Comparison of ENCODE assay signal across 8 cellular contexts in the genomic region with DNA sequence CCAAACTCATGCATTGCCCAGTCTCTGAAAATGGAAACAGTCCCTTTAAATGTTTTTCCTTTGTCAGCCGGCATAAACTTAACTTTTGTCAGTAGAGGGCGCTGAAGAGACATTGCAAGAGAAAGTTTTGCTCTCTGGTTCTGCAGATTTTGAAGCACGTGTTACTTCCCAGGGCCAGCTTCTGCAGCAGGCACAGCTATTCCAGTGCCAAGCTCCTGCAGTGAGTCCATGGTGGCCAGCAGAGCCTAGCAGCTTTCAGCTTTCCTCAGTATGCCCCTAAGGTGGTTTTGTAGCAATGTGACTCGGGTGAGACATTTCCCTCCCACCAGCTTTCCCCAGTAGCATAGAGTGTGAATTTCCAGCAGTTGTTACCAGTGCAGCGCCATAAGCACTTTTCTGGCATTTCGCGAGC. TPM values are rescaled to one million over a fixed set of nuclear protein-coding genes. Genes with fewer than 3 reads are reported as not detected.
DNase-seq lines count a peak whose midpoint lies in the region; ATAC-seq and TF ChIP-seq lines count a peak whose summit lies in the region.

No MANE protein-coding gene starts in this region.

- H3K36me3 ChIP-seq in CD4-positive, alpha-beta memory T cell (ENCODE audit: insufficient read depth, low read length): no peaks in the 10 kb centered on the region
- H3K36me3 ChIP-seq in endodermal cell (ENCODE audit: control insufficient read depth, insufficient read depth, low read length): no peaks in the 10 kb centered on the region

- peaks cover 33 to 45% (median 39%) of the 10 kb centered on the region in 4 donors for H3K4me1 Mint-ChIP-seq in CD4-positive, alpha-beta memory T cell
- H3K4me1 Mint-ChIP-seq in endodermal cell: no peaks in the 10 kb centered on the region
- H3K4me1 Mint-ChIP-seq in stimulated activated naive B cell treated with anti-CD40 and anti-IgM and Interleukin-4, amounts not matched to agents 10 μg/mL and 1 μg/mL and 100 μg/mL, for 72 hours: peaks cover 19 to 38% of the 10 kb centered on the region in 2 donors

- H3K36me3 Mint-ChIP-seq in CD4-positive, alpha-beta memory T cell: no peaks in the 10 kb centered on the region
- no peaks in the 10 kb centered on the region for H3K36me3 Mint-ChIP-seq in endodermal cell (ENCODE audit: low read depth)
- no peaks in the 10 kb centered on the region for H3K36me3 Mint-ChIP-seq in stimulated activated naive B cell treated with anti-CD40 and anti-IgM and Interleukin-4, amounts not matched to agents 10 μg/mL and 1 μg/mL and 100 μg/mL, for 72 hours

- peak; percentile 84 for TF ChIP-seq CTCF in endodermal cell (conservative IDR thresholded peaks at IDR 0.05)

- no peak overlapping the region for H3K27ac ChIP-seq in CD4-positive, alpha-beta memory T cell (ENCODE audit: low read depth, low read length)
- H3K27ac ChIP-seq in endodermal cell (ENCODE audit: low read depth, low read length): no peak overlapping the region

- intact Hi-C loops in CD4-positive, alpha-beta memory T cell (cut with micrococcal nuclease): loop anchor here (1.0 to 10.0 kb wide), 4 partner anchors 32 to 470 kb away; a partner anchor contains a TSS

- POLR2A ChIA-PET in CD4-positive, alpha-beta memory T cell (lab: Charles Lee; ENCODE audit: partially characterized antibody): interaction anchor here (0.8 to 1.2 kb wide), 5 partner anchors 9 to 58 kb away, joined by 4 to 5 read pairs (median 4); a partner anchor contains a TSS

- no peak overlapping the region for H3K9ac ChIP-seq in endodermal cell (ENCODE audit: extremely low read depth, low read length, poor library complexity, severe bottlenecking)

- ATAC-seq in GM19351 (IDR thresholded peaks at IDR 0.05; ENCODE audit: unreplicated experiment) (peak; percentile 64), HG03457 (IDR thresholded peaks at IDR 0.05; ENCODE audit: unreplicated experiment) (peak; percentile 45)
- ATAC-seq in stimulated activated naive B cell treated with anti-CD40 and anti-IgM and Interleukin-4, amounts not matched to agents 10 μg/mL and 1 μg/mL and 100 μg/mL, for 72 hours (replicated peaks): peak; percentile 73 to 77

- H3K9me3 ChIP-seq in CD4-positive, alpha-beta memory T cell (ENCODE audit: control insufficient read depth in 1 of 2, low read length in 2 of 2): no peaks in the 10 kb centered on the region
- H3K9me3 ChIP-seq in endodermal cell (ENCODE audit: control insufficient read depth, low read length): no peaks in the 10 kb centered on the region

- no peaks in the 10 kb centered on the region for H3K27me3 ChIP-seq in CD4-positive, alpha-beta memory T cell (ENCODE audit: insufficient read depth, low read length)
- H3K27me3 ChIP-seq in endodermal cell (ENCODE audit: control insufficient read depth, insufficient read depth, low read length, poor library complexity, severe bottlenecking): no peaks in the 10 kb centered on the region

- DNase-seq in CD4-positive, alpha-beta memory T cell: peak; percentile 73 to 80 (median 78)
- peak; percentile 59 for DNase-seq in NCI-H748 treated with DMSO at 0.1 percent for 48 hours (lab: John Stamatoyannopoulos, UW)
- DNase-seq in activated CD4-positive, alpha-beta T cell treated with anti-CD3 and anti-CD28 coated beads, Interleukin-2, amount 50 U/mL, for 4 hours: peak; percentile 27 to 38
- peak; percentile 82 for DNase-seq in endodermal cell
- peak; percentile 94 for DNase-seq in midbrain (lab: John Stamatoyannopoulos, UW)
- peak; percentile 24 for DNase-seq in stimulated activated naive B cell treated with anti-CD40 and anti-IgM and Interleukin-4, amounts not matched to agents 10 μg/mL and 1 μg/mL and 100 μg/mL, for 72 hours

- no peak overlapping the region for H3K4me3 ChIP-seq in CD4-positive, alpha-beta memory T cell (ENCODE audit: low read length in 2 of 2)
- no peak overlapping the region for H3K4me3 ChIP-seq in endodermal cell (ENCODE audit: low read length)

- peak overlapping the region in 6 of 8 donors; percentile 27 to 74 (median 40) for H3K4me3 Mint-ChIP-seq in CD4-positive, alpha-beta memory T cell
- no peak overlapping the region for H3K4me3 Mint-ChIP-seq in endodermal cell
- peak overlapping the region in 1 of 2 donors; percentile 26 for H3K4me3 Mint-ChIP-seq in stimulated activated naive B cell treated with anti-CD40 and anti-IgM and Interleukin-4, amounts not matched to agents 10 μg/mL and 1 μg/mL and 100 μg/mL, for 72 hours

- CTCF ChIA-PET in CD4-positive, alpha-beta memory T cell (lab: Charles Lee; ENCODE audit: partially characterized antibody): interaction anchor here (0.9 to 2.4 kb wide), 24 partner anchors 9 to 486 kb away, joined by 3 to 59 read pairs (median 7); a partner anchor contains a TSS

- 11 to 43% methylated on average over 4 to 7 of the region's 7 CpGs for WGBS in endodermal cell (ENCODE audit: insufficient coverage in 1 of 2, insufficient read length in 1 of 2), 2 experiments

- H3K9me3 Mint-ChIP-seq in CD4-positive, alpha-beta memory T cell: no peaks in the 10 kb centered on the region
- H3K9me3 Mint-ChIP-seq in endodermal cell: no peaks in the 10 kb centered on the region
- H3K9me3 Mint-ChIP-seq in stimulated activated naive B cell treated with anti-CD40 and anti-IgM and Interleukin-4, amounts not matched to agents 10 μg/mL and 1 μg/mL and 100 μg/mL, for 72 hours: no peaks in the 10 kb centered on the region

- H3K27ac Mint-ChIP-seq in CD4-positive, alpha-beta memory T cell: peak overlapping the region in 6 of 7 donors; percentile 24 to 88 (median 70)
- H3K27ac Mint-ChIP-seq in endodermal cell: no peak overlapping the region
- no peak overlapping the region for H3K27ac Mint-ChIP-seq in stimulated activated naive B cell treated with anti-CD40 and anti-IgM and Interleukin-4, amounts not matched to agents 10 μg/mL and 1 μg/mL and 100 μg/mL, for 72 hours

- H3K4me1 ChIP-seq in CD4-positive, alpha-beta memory T cell (ENCODE audit: insufficient read depth, low read length): peaks cover 43% of the 10 kb centered on the region
- no peaks in the 10 kb centered on the region for H3K4me1 ChIP-seq in endodermal cell (ENCODE audit: control insufficient read depth, insufficient read depth, low read length)

- H3K27me3 Mint-ChIP-seq in CD4-positive, alpha-beta memory T cell: no peaks in the 10 kb centered on the region
- H3K27me3 Mint-ChIP-seq in endodermal cell (ENCODE audit: insufficient read depth): peaks cover 11% of the 10 kb centered on the region
- H3K27me3 Mint-ChIP-seq in stimulated activated naive B cell treated with anti-CD40 and anti-IgM and Interleukin-4, amounts not matched to agents 10 μg/mL and 1 μg/mL and 100 μg/mL, for 72 hours: no peaks in the 10 kb centered on the region

RNA-seq across cellular contexts. Expression of a gene that starts 2.6 kb away (rescaled TPM):
- total RNA-seq in CD4-positive, alpha-beta memory T cell: 1 to 10 TPM; 4.5 to 5.3 TPM
- 10 to 100 TPM; 12.4 to 13.6 TPM for polyA plus RNA-seq in CD4-positive, alpha-beta memory T cell
- not detected for total RNA-seq in endodermal cell
- 0.85 TPM for polyA plus RNA-seq in endodermal cell (2013, experiment 1 of 2)
- 1.2 TPM for polyA plus RNA-seq in endodermal cell (2013, experiment 2 of 2)

RNA-seq across cellular contexts. Expression of a gene that starts 32.0 kb away (rescaled TPM):
- total RNA-seq in CD4-positive, alpha-beta memory T cell: 10 to 100 TPM; 45.6 to 49.4 TPM
- polyA plus RNA-seq in CD4-positive, alpha-beta memory T cell: 10 to 100 TPM; 20.2 to 43.6 TPM
- not detected for total RNA-seq in endodermal cell
- 0.71 TPM for polyA plus RNA-seq in endodermal cell (2013, experiment 1 of 2)
- polyA plus RNA-seq in endodermal cell (2013, experiment 2 of 2): 0.95 TPM

Comparison
In these comparisons a context has a peak if more than half of its experiments do, and no peak if none do; other contexts are left out.
1. DNase-seq: peak in every context shown above with its lines; median percentile 94 in midbrain; 82 in endodermal cell; 78 in CD4-positive, alpha-beta memory T cell; 59 in NCI-H748 treated with DMSO at 0.1 percent for 48 hours; 32 in activated CD4-positive, alpha-beta T cell treated with anti-CD3 and anti-CD28 coated beads, Interleukin-2, amount 50 U/mL, for 4 hours; 24 in stimulated activated naive B cell treated with anti-CD40 and anti-IgM and Interleukin-4, amounts not matched to agents 10 μg/mL and 1 μg/mL and 100 μg/mL, for 72 hours.
2. H3K27ac Mint-ChIP-seq: peak in CD4-positive, alpha-beta memory T cell (6 of 7); none in endodermal cell (single experiment) and stimulated activated naive B cell treated with anti-CD40 and anti-IgM and Interleukin-4, amounts not matched to agents 10 μg/mL and 1 μg/mL and 100 μg/mL, for 72 hours (single experiment).
3. RNA of a gene that starts 2.6 kb away (total RNA-seq): 4.5 to 5.3 TPM in CD4-positive, alpha-beta memory T cell; not detected in endodermal cell; every median in the first group is over 4 times any median in the second.
4. RNA of a gene that starts 32.0 kb away (total RNA-seq): 45.6 to 49.4 TPM in CD4-positive, alpha-beta memory T cell; not detected in endodermal cell; every median in the first group is over 10 times any median in the second.
5. Peak in every context shown above with its lines, with median percentiles within 50 percentile points of each other: ATAC-seq.